In genomic region chr13:113816925-113817859, GRCh38 we compare ENCODE assay signal across 8 cellular contexts. TPM values are rescaled to one million over a fixed set of nuclear protein-coding genes. Genes with fewer than 3 reads are reported as not detected.
DNase-seq lines count a peak whose midpoint lies in the region; ATAC-seq and TF ChIP-seq lines count a peak whose summit lies in the region.

No MANE protein-coding gene starts in this region.

- POLR2A ChIA-PET in T-cell (lab: Charles Lee) = no interaction called here

- TF ChIP-seq POLR2A in NB4 (IDR thresholded peaks at IDR 0.05; ENCODE audit: extremely low read depth, insufficient read length) = no peak
- TF ChIP-seq POLR2A in sigmoid colon (IDR thresholded peaks at IDR 0.05) = no peak

- H3K27ac Mint-ChIP-seq in T-cell = peak overlapping the region; percentile 72 to 74

- no peaks in the 10 kb centered on the region for H3K9me3 Mint-ChIP-seq in T-cell

- H3K27me3 ChIP-seq in sigmoid colon = no peaks in the 10 kb centered on the region

- 13 to 33% methylated on average over 25 of the region's 25 CpGs for WGBS in sigmoid colon, 2 donors

- peak overlapping the region; percentile 64 to 91 (median 67) for H3K4me3 Mint-ChIP-seq in T-cell

- H3K36me3 Mint-ChIP-seq in T-cell = no peaks in the 10 kb centered on the region

- no peaks in the 10 kb centered on the region for H3K36me3 ChIP-seq in sigmoid colon

- H3K4me1 ChIP-seq in sigmoid colon = peaks cover 0 to 60% (median 49%) of the 10 kb centered on the region in 4 donors

- H3K27ac ChIP-seq in sigmoid colon = peak overlapping the region; percentile 53 to 89 (median 68)

- ATAC-seq in T-cell (replicated peaks in 1 of 4) (peak; percentile 87 to 94 (median 91)), left ventricle myocardium superior (peak; percentile 52), GM21717 (IDR thresholded peaks at IDR 0.05; ENCODE audit: unreplicated experiment) (no peak)

- no peaks in the 10 kb centered on the region for H3K27me3 Mint-ChIP-seq in T-cell

- CTCF ChIA-PET in T-cell (lab: Charles Lee) = interaction anchor here in 1 of 2 donors (1.0 kb wide), 1 partner anchor 409 kb away, joined by 3 read pairs; no protein-coding TSS in a partner anchor

- peaks cover 22 to 26% (median 25%) of the 10 kb centered on the region in 3 donors for H3K4me1 Mint-ChIP-seq in T-cell

- no peak for TF ChIP-seq EP300 in sigmoid colon (IDR thresholded peaks at IDR 0.05)

- TF ChIP-seq CTCF in NB4 (IDR thresholded peaks at IDR 0.05; ENCODE audit: low read depth, low read length) (peak; percentile 78), sigmoid colon (IDR thresholded peaks at IDR 0.05) (peak; percentile 77 to 90 (median 86))

- DNase-seq in AG08395 (ENCODE audit: low spot score) = peak; percentile 86
- DNase-seq in GM19238 (ENCODE audit: insufficient read length, low spot score) = peak; percentile 79
- DNase-seq in NB4 (ENCODE audit: low read depth) = peak; percentile 89
- DNase-seq in T-cell = peak; percentile 73 to 93 (median 86)
- DNase-seq in amniotic epithelial cell (ENCODE audit: low read depth) = peak; percentile 84
- DNase-seq in left ventricle myocardium superior = peak; percentile 92
- DNase-seq in sigmoid colon = peak; percentile 95

- intact Hi-C loops in left ventricle myocardium superior (cut with micrococcal nuclease) = no loop called here
- intact Hi-C loops in sigmoid colon (cut with DNase I) = loop anchor here (1.0 to 2.0 kb wide), 4 partner anchors 47 to 410 kb away; partner anchors contain the start of gene GAS6

- peak overlapping the region; percentile 81 for H3K4me3 ChIP-seq in NB4 (ENCODE audit: low read depth, low read length)
- no peak overlapping the region for H3K4me3 ChIP-seq in sigmoid colon

- no peaks in the 10 kb centered on the region for H3K9me3 ChIP-seq in sigmoid colon

RNA-seq across cellular contexts. Expression of gene GAS6, which starts 46.7 kb away (rescaled TPM):
- total RNA-seq in T-cell = 10 to 100 TPM in 1 of 5 donors, 1 to 10 TPM in 4; 1.1 to 10.2 (median 4.7) TPM
- total RNA-seq in left ventricle myocardium superior = 210 TPM
- total RNA-seq in sigmoid colon = 100 to 1,000 TPM in 1 of 4 donors, 10 to 100 TPM in 3; 34.4 to 105 (median 70.4) TPM
- polyA plus RNA-seq in sigmoid colon = 100 to 1,000 TPM in 1 of 3 donors, 10 to 100 TPM in 2; 27.0 to 101 (median 28.2) TPM

RNA-seq across cellular contexts. Expression of gene TMEM255B, which starts 58.2 kb away (rescaled TPM):
- 1 to 10 TPM in 2 of 5 donors, under 1 TPM in 3; 0.76 to 1.2 (median 0.89) TPM for total RNA-seq in T-cell
- 12.1 TPM for total RNA-seq in left ventricle myocardium superior
- total RNA-seq in sigmoid colon = 10 to 100 TPM in 2 of 4 donors, 1 to 10 TPM in 1, under 1 TPM in 1; 0.99 to 11.1 (median 7.3) TPM
- 1 to 10 TPM in 2 of 3 donors, under 1 TPM in 1; 0.60 to 4.6 (median 1.8) TPM for polyA plus RNA-seq in sigmoid colon
